Comparison of ENCODE assay signal across 16 cellular contexts in genomic region chr15:69615756-69616155, GRCh38.
DNase-seq lines count a peak whose midpoint lies in the region; ATAC-seq and TF ChIP-seq lines count a peak whose summit lies in the region.
"Had no signal": no experiment of that assay in that cellular context is flagged by ENCODE, and none has a peak within 500 bp of the region (broad histone marks: within the 10 kb centered on the region; RNA-seq: fewer than 3 reads in every experiment).

No MANE protein-coding gene starts in this region.

- H3K36me3 Mint-ChIP-seq in osteocyte (ENCODE audit: unreplicated experiment) = no peaks in the 10 kb centered on the region
- H3K36me3 Mint-ChIP-seq: CD4-positive, alpha-beta memory T cell had no signal

- H3K36me3 ChIP-seq in right atrium auricular region (no peaks in the 10 kb centered on the region), left ventricle myocardium inferior (no peaks in the 10 kb centered on the region), colonic mucosa (no peaks in the 10 kb centered on the region)
- H3K36me3 ChIP-seq: BE2C, HAP-1 had no signal

- no peaks in the 10 kb centered on the region for H3K4me1 Mint-ChIP-seq in osteocyte (ENCODE audit: unreplicated experiment)
- H3K4me1 Mint-ChIP-seq: CD4-positive, alpha-beta memory T cell had no signal

- H3K4me1 ChIP-seq in right atrium auricular region (no peaks in the 10 kb centered on the region), left ventricle myocardium inferior (peaks cover 11% of the 10 kb centered on the region), colonic mucosa (no peaks in the 10 kb centered on the region)
- H3K4me1 ChIP-seq: BE2C, HAP-1 had no signal

- no peaks in the 10 kb centered on the region for H3K9me3 Mint-ChIP-seq in osteocyte (ENCODE audit: unreplicated experiment)
- H3K9me3 Mint-ChIP-seq: CD4-positive, alpha-beta memory T cell had no signal

- H3K4me3 Mint-ChIP-seq in osteocyte (ENCODE audit: unreplicated experiment) = no peak overlapping the region
- H3K4me3 Mint-ChIP-seq: CD4-positive, alpha-beta memory T cell had no signal

- intact Hi-C loops in left ventricle myocardium inferior (cut with micrococcal nuclease) (no loop called here), colonic mucosa (cut with DNase I) (no loop called here)

- no peak overlapping the region for H3K9ac ChIP-seq in colonic mucosa (ENCODE audit: low read depth in 2 of 2, low read length in 2 of 2)

- H3K27me3 ChIP-seq in right atrium auricular region (no peaks in the 10 kb centered on the region), left ventricle myocardium inferior (ENCODE audit: low read depth) (no peaks in the 10 kb centered on the region), colonic mucosa (no peaks in the 10 kb centered on the region)

- H3K9me3 ChIP-seq in right atrium auricular region (no peaks in the 10 kb centered on the region), left ventricle myocardium inferior (replicated peaks) (peaks cover 4% of the 10 kb centered on the region), colonic mucosa (no peaks in the 10 kb centered on the region)
- H3K9me3 ChIP-seq: BE2C had no signal

- H3K27ac ChIP-seq in right atrium auricular region (no peak overlapping the region), left ventricle myocardium inferior (replicated peaks) (no peak overlapping the region), colonic mucosa (no peak overlapping the region)
- H3K27ac ChIP-seq: HL-60 had no signal

- no peak overlapping the region for H3K27ac Mint-ChIP-seq in osteocyte (ENCODE audit: unreplicated experiment)
- H3K27ac Mint-ChIP-seq: CD4-positive, alpha-beta memory T cell had no signal

- TF ChIP-seq CTCF in right atrium auricular region (IDR thresholded peaks at IDR 0.05) (no peak), left ventricle myocardium inferior (IDR thresholded peaks at IDR 0.05; ENCODE audit: borderline replicate concordance) (no peak), colonic mucosa (IDR thresholded peaks at IDR 0.05) (no peak), osteocyte (IDR thresholded peaks at IDR 0.05) (no peak)

- peaks cover 55% of the 10 kb centered on the region for H3K27me3 Mint-ChIP-seq in osteocyte (ENCODE audit: unreplicated experiment)
- H3K27me3 Mint-ChIP-seq: CD4-positive, alpha-beta memory T cell had no signal

- no peak overlapping the region for H3K4me3 ChIP-seq in right atrium auricular region
- no peak overlapping the region for H3K4me3 ChIP-seq in left ventricle myocardium inferior
- H3K4me3 ChIP-seq in colonic mucosa = no peak overlapping the region
- H3K4me3 ChIP-seq: GM12878, HAP-1 had no signal

- ATAC-seq in GM19467 (IDR thresholded peaks at IDR 0.05; ENCODE audit: unreplicated experiment) = no peak
- ATAC-seq: GM12878 had no signal

- DNase-seq in right atrium auricular region (ENCODE audit: low spot score) (peak; percentile 36), left ventricle myocardium inferior (no peak), colonic mucosa (peak; percentile 5), osteocyte (ENCODE audit: extremely low spot score, unreplicated experiment) (peak; percentile 77), T-helper 9 cell (no peak), DMS 273 (lab: John Stamatoyannopoulos, UW; ENCODE audit: unreplicated experiment) (no peak), Ammon's horn (ENCODE audit: low spot score) (no peak)
- DNase-seq: BE2C; C1 segment of cervical spinal cord; CD4-positive, alpha-beta memory T cell; DMS79 treated with DMSO at 0.1 percent for 48 hours; GF-D8 had no signal

Comparison
In these comparisons a context has a peak if more than half of its experiments do, and no peak if none do; other contexts are left out.
1. DNase-seq: peak in right atrium auricular region (single experiment), colonic mucosa (single experiment) and osteocyte (single experiment); none in left ventricle myocardium inferior (single experiment), T-helper 9 cell (single experiment), DMS 273 (single experiment) and Ammon's horn (single experiment).